8 cellular contexts compared by ENCODE assay signal in genomic region chr9:135500525-135501260, GRCh38. TPM values are rescaled to one million over a fixed set of nuclear protein-coding genes. Genes with fewer than 3 reads are reported as not detected.
A peak's percentile ranks its signal among the peaks of the same experiment; 100 is the strongest.
DNase-seq lines count a peak whose midpoint lies in the region; ATAC-seq, FAIRE-seq and TF ChIP-seq lines count a peak whose summit lies in the region.

MRPS2 (plus strand) TSS chr9:135500682; CDS start chr9:135500711, 29 bp downstream.

- peak within 1 kb of the TSS; percentile 91 for H2AFZ ChIP-seq in endothelial cell of umbilical vein (ENCODE audit: low read depth, low read length)

- CTCF ChIA-PET in endothelial cell of umbilical vein (lab: Charles Lee), result interaction anchor here (1.0 to 1.2 kb wide), 3 partner anchors 18 to 53 kb away, joined by 4 to 8 read pairs (median 4); no protein-coding TSS in a partner anchor

- H3K9me3 ChIP-seq in NT2/D1 (ENCODE audit: insufficient read depth, low read length), result no peaks in the 10 kb centered on the region
- H3K9me3 ChIP-seq in endothelial cell of umbilical vein (replicated peaks; ENCODE audit: control insufficient read depth, insufficient read depth, low read length), result no peaks in the 10 kb centered on the region
- H3K9me3 ChIP-seq in mononuclear cell (ENCODE audit: low read depth, low read length), result no peaks in the 10 kb centered on the region

- H4K20me1 ChIP-seq in endothelial cell of umbilical vein (replicated peaks; ENCODE audit: control insufficient read depth, extremely low read depth, insufficient read depth, low read length), result no peaks in the 10 kb centered on the region

- FAIRE-seq in endothelial cell of umbilical vein (lab: Jason Lieb, UNC), result peak; percentile 93

- peak; percentile 82 for ATAC-seq in GM19324 (IDR thresholded peaks at IDR 0.05; ENCODE audit: low FRiP score, unreplicated experiment)
- ATAC-seq in HG03520 (IDR thresholded peaks at IDR 0.05; ENCODE audit: unreplicated experiment), result peak; percentile 73

- H3K9ac ChIP-seq in NT2/D1 (ENCODE audit: insufficient read length, low read depth) (peak within 1 kb of the TSS; percentile 97), endothelial cell of umbilical vein (replicated peaks; ENCODE audit: extremely low read depth, insufficient read depth, low read length) (peak within 1 kb of the TSS; percentile 79)

- H3K36me3 ChIP-seq in NT2/D1 (ENCODE audit: insufficient read depth, insufficient read length, low read length) (peaks cover 47% of the 10 kb centered on the region), endothelial cell of umbilical vein (ENCODE audit: control insufficient read depth in 2 of 2, extremely low read depth in 1 of 2, insufficient read depth in 2 of 2, low read length in 2 of 2) (peaks cover 2 to 28% of the 10 kb centered on the region in 2 experiments)

- peak within 1 kb of the TSS; percentile 97 for H3K4me3 ChIP-seq in NT2/D1 (ENCODE audit: insufficient read length, low read depth)
- peak within 1 kb of the TSS; percentile 58 to 92 (median 72) for H3K4me3 ChIP-seq in endothelial cell of umbilical vein (replicated peaks in 1 of 3; ENCODE audit: insufficient read depth in 1 of 3, low read depth in 1 of 3, low read length in 3 of 3)
- peak within 1 kb of the TSS; percentile 62 for H3K4me3 ChIP-seq in mononuclear cell (ENCODE audit: low read length)

- peak; percentile 36 for TF ChIP-seq POLR2A in endothelial cell of umbilical vein (IDR thresholded peaks at IDR 0.05; ENCODE audit: low read depth, low read length)

- dilution Hi-C loops in endothelial cell of umbilical vein (cut with MboI; ENCODE audit: extremely low pct_ligation_motif_present, low sequenced_read_pairs), result no loop called here

- no peaks in the 10 kb centered on the region for H3K9me1 ChIP-seq in endothelial cell of umbilical vein (replicated peaks; ENCODE audit: control insufficient read depth, extremely low read depth, insufficient read depth, low read length)

- intact Hi-C loops in endothelial cell of umbilical vein (cut with micrococcal nuclease), result loop anchor here (5.0 kb wide), 1 partner anchor 102 kb away; no protein-coding TSS in a partner anchor

- POLR2A ChIA-PET in endothelial cell of umbilical vein (lab: Charles Lee), result no interaction called here

- H3K4me1 ChIP-seq in NT2/D1 (ENCODE audit: insufficient read depth, insufficient read length), result peaks cover 29% of the 10 kb centered on the region
- H3K4me1 ChIP-seq in endothelial cell of umbilical vein (ENCODE audit: control insufficient read depth, extremely low read depth, insufficient read depth, low read length), result peaks cover 14% of the 10 kb centered on the region
- H3K4me1 ChIP-seq in mononuclear cell (ENCODE audit: insufficient read depth, low read length), result peaks cover 26% of the 10 kb centered on the region

- peaks cover 21% of the 10 kb centered on the region for H3K79me2 ChIP-seq in endothelial cell of umbilical vein (ENCODE audit: control insufficient read depth, insufficient read depth, low read length)

- H3K4me2 ChIP-seq in endothelial cell of umbilical vein (ENCODE audit: insufficient read depth, low read length), result peak within 1 kb of the TSS; percentile 92

- TF ChIP-seq CTCF in C4-2B (conservative IDR thresholded peaks at IDR 0.05), result peak; percentile 99
- TF ChIP-seq CTCF in endothelial cell of umbilical vein (IDR thresholded peaks at IDR 0.05; ENCODE audit: extremely low read depth in 1 of 2, insufficient read depth in 1 of 2, low read depth in 1 of 2, low read length in 2 of 2), result peak; percentile 87 to 90

- BruUV-seq in endothelial cell of umbilical vein (replicated peaks; lab: Mats Ljungman, UMichigan), result TSS peak; percentile 45

- peak within 1 kb of the TSS; percentile 96 for H3K27ac ChIP-seq in C4-2B
- peak within 1 kb of the TSS; percentile 54 for H3K27ac ChIP-seq in endothelial cell of umbilical vein (ENCODE audit: insufficient read depth, low read depth, low read length)

- DNase-seq in NT2/D1 (ENCODE audit: low read depth, low spot score) (peak; percentile 85), endothelial cell of umbilical vein (ENCODE audit: low read depth, low spot score) (peak; percentile 84)
- peak; percentile 84 for DNase-seq in activated CD8-positive, alpha-beta memory T cell treated with anti-CD3 and anti-CD28 coated beads, Interleukin-2, amount 50 U/mL, for 4 hours
- DNase-seq in stimulated activated CD8-positive, alpha-beta memory T cell treated with anti-CD3 and anti-CD28 coated beads, Interleukin-2, amount 100 ng/mL, for 48 hours (ENCODE audit: low read depth in 2 of 2), result peak; percentile 75 to 82

- H3K27me3 ChIP-seq in NT2/D1 (ENCODE audit: insufficient read depth, insufficient read length) (no peaks in the 10 kb centered on the region), endothelial cell of umbilical vein (ENCODE audit: control insufficient read depth in 2 of 2, insufficient read depth in 2 of 2, low read length in 2 of 2) (no peaks in the 10 kb centered on the region), mononuclear cell (ENCODE audit: insufficient read depth, low read length) (no peaks in the 10 kb centered on the region)

TF ChIP-seq in endothelial cell of umbilical vein, 7 proteins besides CTCF, POLR2A, EP300 and RAD21:
- TF ChIP-seq MYC (IDR thresholded peaks at IDR 0.05; ENCODE audit: low read depth, low read length), result peak; percentile 87
- peak; percentile 73 for TF ChIP-seq POLR2AphosphoS5 (IDR thresholded peaks at IDR 0.05; ENCODE audit: insufficient read depth, low read depth, low read length)
- TF ChIP-seq EZH2 (IDR thresholded peaks at IDR 0.05; ENCODE audit: borderline replicate concordance, low read depth, low read length, severe bottlenecking), result no peak
- TF ChIP-seq MAX (IDR thresholded peaks at IDR 0.05; ENCODE audit: insufficient read depth, insufficient read length), result peak; percentile 33
- no peak for TF ChIP-seq GATA2 (IDR thresholded peaks at IDR 0.05; ENCODE audit: insufficient read depth, insufficient read length, low read depth, low read length)
- no peak for TF ChIP-seq FOS (IDR thresholded peaks at IDR 0.05; ENCODE audit: borderline replicate concordance, insufficient read depth, low read length)

RNA-seq across cellular contexts. Expression of gene MRPS2, which starts in this region (rescaled TPM):
- total RNA-seq in endothelial cell of umbilical vein, result 48.0 and 50.8 TPM in 2 replicates
- 231 and 303 TPM in 2 replicates for polyA plus RNA-seq in endothelial cell of umbilical vein
- polyA plus RNA-seq in endothelial cell of umbilical vein (2011; cell fraction: cytosol; rRNA removed), result 123 and 139 TPM in 2 replicates
- polyA plus RNA-seq in endothelial cell of umbilical vein (2011; cell fraction: nucleus; rRNA removed), result 71.2 and 82.2 TPM in 2 replicates
- 60.1 and 70.6 TPM in 2 replicates for polyA plus RNA-seq in endothelial cell of umbilical vein (2012)
- polyA minus RNA-seq in endothelial cell of umbilical vein, result 71.6 and 101 TPM in 2 replicates
- 211 TPM for polyA minus RNA-seq in endothelial cell of umbilical vein (2011; cell fraction: cytosol; rRNA and poly(A)+ RNA removed)
- polyA minus RNA-seq in endothelial cell of umbilical vein (2011; cell fraction: nucleus; rRNA and poly(A)+ RNA removed), result 22.9 and 33.2 TPM in 2 replicates
- total RNA-seq in mononuclear cell, result 12.5 TPM

Comparison
In these comparisons a context has a peak if more than half of its experiments do, and no peak if none do; other contexts are left out.
1. Peak in every context shown above with its lines: DNase-seq, ATAC-seq, H3K4me3 ChIP-seq and H3K27ac ChIP-seq.